In genomic region chr1:247935781-247936180, GRCh38 we compare ENCODE assay signal across 24 cellular contexts. TPM values are rescaled to one million over a fixed set of nuclear protein-coding genes. Genes with fewer than 3 reads are reported as not detected.
DNase-seq lines count a peak whose midpoint lies in the region; ATAC-seq and TF ChIP-seq lines count a peak whose summit lies in the region.
"Had no signal": no experiment of that assay in that cellular context is flagged by ENCODE, and none has a peak within 500 bp of the region (broad histone marks: within the 10 kb centered on the region; RNA-seq: fewer than 3 reads in every experiment).

No MANE protein-coding gene starts in this region.

- intact Hi-C loops in natural killer cell (cut with micrococcal nuclease): no loop called here

- TF ChIP-seq CTCF in natural killer cell (IDR thresholded peaks at IDR 0.05) (no peak), gastroesophageal sphincter (IDR thresholded peaks at IDR 0.05) (no peak)

- H3K27me3 Mint-ChIP-seq in natural killer cell (ENCODE audit: low read depth in 2 of 2) (peaks cover 0 to 3% of the 10 kb centered on the region in 2 donors), naive B cell (peaks cover 0 to 6% (median 0%) of the 10 kb centered on the region in 3 donors)
- H3K27me3 Mint-ChIP-seq in natural killer cell treated with Interleukin-12 subunit alpha and Interleukin-12 subunit beta and Interleukin-15 and Interleukin-18, amount 100 ng/mL, for 72 hours: peaks cover 4 to 5% of the 10 kb centered on the region in 2 donors
- H3K27me3 Mint-ChIP-seq in activated T-helper 17 cell treated with anti-CD3 and anti-CD28 coated beads, Interleukin-2, amount 50 U/mL, for 72 hours: peaks cover 6% of the 10 kb centered on the region

- peaks cover 0 to 4% of the 10 kb centered on the region in 2 donors for H3K4me1 Mint-ChIP-seq in natural killer cell
- peaks cover 0 to 3% of the 10 kb centered on the region in 2 donors for H3K4me1 Mint-ChIP-seq in natural killer cell treated with Interleukin-12 subunit alpha and Interleukin-12 subunit beta and Interleukin-15 and Interleukin-18, amount 100 ng/mL, for 72 hours (ENCODE audit: low read depth in 2 of 2)
- no peaks in the 10 kb centered on the region for H3K4me1 Mint-ChIP-seq in activated T-helper 17 cell treated with anti-CD3 and anti-CD28 coated beads, Interleukin-2, amount 50 U/mL, for 72 hours
- peaks cover under 1 to 4% (median 2%) of the 10 kb centered on the region in 3 donors for H3K4me1 Mint-ChIP-seq in naive B cell
- H3K4me1 Mint-ChIP-seq: GM23338, H9 had no signal

- H3K27me3 ChIP-seq in gastroesophageal sphincter: peaks cover 14% of the 10 kb centered on the region
- H3K27me3 ChIP-seq: BE2C; BLaER1 treated with 17β-estradiol and CSF1 and Interleukin-3, amounts not matched to agents 10 nM and 100 nM had no signal

- peaks cover 0 to 16% (median 0%) of the 10 kb centered on the region in 3 donors for H3K9me3 ChIP-seq in gastroesophageal sphincter
- H3K9me3 ChIP-seq: BE2C, Caco-2 had no signal

- H3K9me3 Mint-ChIP-seq in natural killer cell (no peaks in the 10 kb centered on the region), naive B cell (peaks cover 0 to 12% (median 10%) of the 10 kb centered on the region in 7 donors)
- H3K9me3 Mint-ChIP-seq in natural killer cell treated with Interleukin-12 subunit alpha and Interleukin-12 subunit beta and Interleukin-15 and Interleukin-18, amount 100 ng/mL, for 72 hours: peaks cover 2% of the 10 kb centered on the region
- no peaks in the 10 kb centered on the region for H3K9me3 Mint-ChIP-seq in activated T-helper 17 cell treated with anti-CD3 and anti-CD28 coated beads, Interleukin-2, amount 50 U/mL, for 72 hours

- H3K27ac ChIP-seq in gastroesophageal sphincter: no peak overlapping the region
- H3K27ac ChIP-seq: 22Rv1; BLaER1 treated with 17β-estradiol and CSF1 and Interleukin-3, amounts not matched to agents 10 nM and 100 nM had no signal

- H3K27ac Mint-ChIP-seq in natural killer cell (no peak overlapping the region), naive B cell (no peak overlapping the region)
- no peak overlapping the region for H3K27ac Mint-ChIP-seq in natural killer cell treated with Interleukin-12 subunit alpha and Interleukin-12 subunit beta and Interleukin-15 and Interleukin-18, amount 100 ng/mL, for 72 hours
- H3K27ac Mint-ChIP-seq in activated T-helper 17 cell treated with anti-CD3 and anti-CD28 coated beads, Interleukin-2, amount 50 U/mL, for 72 hours: no peak overlapping the region
- H3K27ac Mint-ChIP-seq: GM23338, H9 had no signal

- WGBS in gastroesophageal sphincter (ENCODE audit: low coverage in 1 of 2), 2 donors: 88 to 92% methylated on average over 2 to 3 of the region's 9 CpGs

- no peak overlapping the region for H3K4me3 ChIP-seq in gastroesophageal sphincter
- H3K4me3 ChIP-seq: BLaER1 treated with 17β-estradiol and CSF1 and Interleukin-3, amounts not matched to agents 10 nM and 100 nM; GM12878; GM23338 had no signal

- DNase-seq in natural killer cell (no peak), naive B cell (no peak), hepatic stellate cell (ENCODE audit: low spot score) (no peak)
- no peak for DNase-seq in natural killer cell treated with Interleukin-12 subunit alpha and Interleukin-12 subunit beta and Interleukin-15 and Interleukin-18, amount 100 ng/mL, for 72 hours (ENCODE audit: low spot score)
- DNase-seq: BE2C; Caco-2; CD4-positive, alpha-beta memory T cell; DMS 273 treated with DMSO at 0.1 percent for 48 hours; DMS79; EL; GDM1; H9 had no signal

- peak overlapping the region; percentile 31 for H3K4me3 Mint-ChIP-seq in natural killer cell
- no peak overlapping the region for H3K4me3 Mint-ChIP-seq in natural killer cell treated with Interleukin-12 subunit alpha and Interleukin-12 subunit beta and Interleukin-15 and Interleukin-18, amount 100 ng/mL, for 72 hours
- peak overlapping the region; percentile 13 for H3K4me3 Mint-ChIP-seq in activated T-helper 17 cell treated with anti-CD3 and anti-CD28 coated beads, Interleukin-2, amount 50 U/mL, for 72 hours
- peak overlapping the region in 7 of 8 donors; percentile 15 to 92 (median 41) for H3K4me3 Mint-ChIP-seq in naive B cell
- H3K4me3 Mint-ChIP-seq: CD14-positive monocyte, GM23338, H9 had no signal

- H3K36me3 Mint-ChIP-seq in natural killer cell (no peaks in the 10 kb centered on the region), naive B cell (peaks cover 0 to 7% of the 10 kb centered on the region in 2 donors)
- no peaks in the 10 kb centered on the region for H3K36me3 Mint-ChIP-seq in natural killer cell treated with Interleukin-12 subunit alpha and Interleukin-12 subunit beta and Interleukin-15 and Interleukin-18, amount 100 ng/mL, for 72 hours
- no peaks in the 10 kb centered on the region for H3K36me3 Mint-ChIP-seq in activated T-helper 17 cell treated with anti-CD3 and anti-CD28 coated beads, Interleukin-2, amount 50 U/mL, for 72 hours (ENCODE audit: low read depth)
- H3K36me3 Mint-ChIP-seq: CD14-positive monocyte; CD4-positive, alpha-beta memory T cell had no signal

- no peak for TF ChIP-seq POLR2A in gastroesophageal sphincter (IDR thresholded peaks at IDR 0.05)

- H3K36me3 ChIP-seq in gastroesophageal sphincter: no peaks in the 10 kb centered on the region
- H3K36me3 ChIP-seq: BE2C; BLaER1 treated with 17β-estradiol and CSF1 and Interleukin-3, amounts not matched to agents 10 nM and 100 nM had no signal

- no peaks in the 10 kb centered on the region for H3K4me1 ChIP-seq in gastroesophageal sphincter
- H3K4me1 ChIP-seq: BE2C, Caco-2 had no signal

- ATAC-seq in natural killer cell: no peak
- no peak for ATAC-seq in natural killer cell treated with Interleukin-12 subunit alpha and Interleukin-12 subunit beta and Interleukin-15 and Interleukin-18, amount 100 ng/mL, for 72 hours
- no peak for ATAC-seq in activated T-helper 17 cell treated with anti-CD3 and anti-CD28 coated beads, Interleukin-2, amount 50 U/mL, for 72 hours (replicated peaks)
- ATAC-seq in naive B cell (ENCODE audit: low read depth in 2 of 2): no peak
- ATAC-seq in HG03565 (IDR thresholded peaks at IDR 0.05; ENCODE audit: unreplicated experiment): no peak
- ATAC-seq in GM18909 (IDR thresholded peaks at IDR 0.05; ENCODE audit: poor library complexity, unreplicated experiment): no peak
- ATAC-seq in gastroesophageal sphincter: no peak
- ATAC-seq: GM12878, GM23338, HCT116 had no signal

- TF ChIP-seq EP300 in gastroesophageal sphincter (IDR thresholded peaks at IDR 0.05): no peak

RNA-seq across cellular contexts. Expression of gene OR2AJ1, which starts 11.1 kb away (rescaled TPM):
- total RNA-seq in natural killer cell (not detected), gastroesophageal sphincter (not detected)
- total RNA-seq in natural killer cell treated with Interleukin-12 subunit alpha and Interleukin-12 subunit beta and Interleukin-15 and Interleukin-18, amount 100 ng/mL, for 72 hours: not detected
- total RNA-seq in activated T-helper 17 cell treated with anti-CD3 and anti-CD28 coated beads, Interleukin-2, amount 50 U/mL, for 72 hours: not detected
- polyA plus RNA-seq in naive B cell (ENCODE audit: low read depth in 6 of 6): not detected
- total RNA-seq: Caco-2; CD4-positive, alpha-beta memory T cell; GM12878; GM23338; H4; H9 had no signal
- polyA plus RNA-seq: AG04450; CD14-positive monocyte; CD4-positive, alpha-beta memory T cell; GM12878; GM23338 had no signal

RNA-seq across cellular contexts. Expression of gene OR2L8, which starts 12.9 kb away (rescaled TPM):
- total RNA-seq in natural killer cell (1 to 10 TPM in 1 of 3 donors, not detected in 2; 1.1 TPM), gastroesophageal sphincter (not detected)
- under 1 TPM in 1 of 2 donors, not detected in 1; 0.47 TPM for total RNA-seq in natural killer cell treated with Interleukin-12 subunit alpha and Interleukin-12 subunit beta and Interleukin-15 and Interleukin-18, amount 100 ng/mL, for 72 hours
- not detected for total RNA-seq in activated T-helper 17 cell treated with anti-CD3 and anti-CD28 coated beads, Interleukin-2, amount 50 U/mL, for 72 hours
- polyA plus RNA-seq in naive B cell (ENCODE audit: low read depth in 6 of 6): under 1 TPM in 2 of 6 donors, not detected in 4; 0.51 to 0.74 TPM
- total RNA-seq: Caco-2, GM12878, GM23338, H4 had no signal
- polyA plus RNA-seq: AG04450; CD14-positive monocyte; CD4-positive, alpha-beta memory T cell; GM12878; GM23338 had no signal

RNA-seq across cellular contexts. Expression of gene OR2T8, which starts 15.7 kb away (rescaled TPM):
- total RNA-seq in natural killer cell (not detected), gastroesophageal sphincter (not detected)
- total RNA-seq in natural killer cell treated with Interleukin-12 subunit alpha and Interleukin-12 subunit beta and Interleukin-15 and Interleukin-18, amount 100 ng/mL, for 72 hours: not detected
- not detected for total RNA-seq in activated T-helper 17 cell treated with anti-CD3 and anti-CD28 coated beads, Interleukin-2, amount 50 U/mL, for 72 hours
- under 1 TPM in 1 of 6 donors, not detected in 5; 0.43 TPM for polyA plus RNA-seq in naive B cell (ENCODE audit: low read depth in 6 of 6)
- total RNA-seq: Caco-2; CD4-positive, alpha-beta memory T cell; GM12878; GM23338; H9 had no signal
- polyA plus RNA-seq: AG04450; CD14-positive monocyte; CD4-positive, alpha-beta memory T cell; GM12878; GM23338 had no signal

RNA-seq across cellular contexts. Expression of gene OR2AK2, which starts 29.3 kb away (rescaled TPM):
- under 1 TPM in 1 of 3 donors, not detected in 2; 0.88 TPM for total RNA-seq in natural killer cell
- total RNA-seq in natural killer cell treated with Interleukin-12 subunit alpha and Interleukin-12 subunit beta and Interleukin-15 and Interleukin-18, amount 100 ng/mL, for 72 hours: not detected
- under 1 TPM in 1 of 2 donors, not detected in 1; 0.26 TPM for total RNA-seq in activated T-helper 17 cell treated with anti-CD3 and anti-CD28 coated beads, Interleukin-2, amount 50 U/mL, for 72 hours
- polyA plus RNA-seq in naive B cell (ENCODE audit: low read depth in 6 of 6): not detected
- not detected for total RNA-seq in gastroesophageal sphincter
- total RNA-seq: Caco-2, H4, H9 had no signal
- polyA plus RNA-seq: AG04450; CD14-positive monocyte; CD4-positive, alpha-beta memory T cell; GM12878; GM23338 had no signal

RNA-seq across cellular contexts. Expression of gene OR2W3, which starts 40.4 kb away (rescaled TPM):
- total RNA-seq in natural killer cell (1 to 10 TPM in 1 of 3 donors, under 1 TPM in 2; 0.41 to 1.0 (median 0.65) TPM), gastroesophageal sphincter (1 to 10 TPM in 1 of 4 donors, under 1 TPM in 2, not detected in 1; 0.39 to 1.6 (median 0.40) TPM)
- under 1 TPM; 0.31 to 0.47 TPM for total RNA-seq in natural killer cell treated with Interleukin-12 subunit alpha and Interleukin-12 subunit beta and Interleukin-15 and Interleukin-18, amount 100 ng/mL, for 72 hours
- not detected for total RNA-seq in activated T-helper 17 cell treated with anti-CD3 and anti-CD28 coated beads, Interleukin-2, amount 50 U/mL, for 72 hours
- 10 to 100 TPM in 1 of 6 donors, 1 to 10 TPM in 3, under 1 TPM in 2; 0.67 to 10.6 (median 2.0) TPM for polyA plus RNA-seq in naive B cell (ENCODE audit: low read depth in 6 of 6)
- total RNA-seq: Caco-2; CD4-positive, alpha-beta memory T cell; GM12878; H4; H9 had no signal
- polyA plus RNA-seq: AG04450; CD4-positive, alpha-beta memory T cell; GM12878; GM23338 had no signal
